Comparison of ENCODE assay signal across 8 cellular contexts in the genomic region with DNA sequence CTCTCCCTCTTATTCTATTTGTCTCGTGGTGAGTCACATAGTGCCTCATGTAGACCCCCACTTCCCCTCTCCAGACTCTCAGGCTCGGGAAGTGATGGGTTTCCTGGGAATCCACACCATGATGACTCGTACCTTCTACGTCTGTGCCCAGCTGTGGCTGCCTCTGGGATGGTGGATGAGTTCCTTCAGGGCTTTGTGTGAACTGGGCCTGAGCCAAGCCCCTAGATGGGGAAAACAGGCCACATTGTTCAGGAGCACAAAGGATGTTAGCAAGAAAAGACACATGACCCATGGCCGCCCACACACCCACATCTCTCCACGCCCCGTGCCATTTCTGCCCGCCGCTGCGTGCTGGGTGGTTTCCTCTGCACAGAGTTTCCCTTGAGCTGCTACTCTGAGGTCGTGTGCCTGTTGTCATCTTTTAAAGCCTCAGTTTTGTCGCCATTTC. TPM values are rescaled to one million over a fixed set of nuclear protein-coding genes. Genes with fewer than 3 reads are reported as not detected.
DNase-seq lines count a peak whose midpoint lies in the region; ATAC-seq and TF ChIP-seq lines count a peak whose summit lies in the region.

No MANE protein-coding gene starts in this region.

- peaks cover 22% of the 10 kb centered on the region for H3K4me1 ChIP-seq in ACC112 (ENCODE audit: control insufficient read depth, insufficient read depth, low read length, unreplicated experiment)

- peak overlapping the region; percentile 88 for H3K27ac Mint-ChIP-seq in activated T-helper 2 cell treated with anti-CD3 and anti-CD28 coated beads, Interferon-gamma antibody, Interleukin-2, Interleukin-4, amounts not matched to agents 10 μg/mL and 5 μg/mL and 100 μg/mL, durations not matched to agents 14 hours and 24 hours and 36 hours

- TF ChIP-seq CTCF in foreskin fibroblast (IDR thresholded peaks at IDR 0.05; ENCODE audit: low read depth, low read length), result no peak

- DNase-seq in LHCN-M2 (ENCODE audit: low read depth) (peak; percentile 83), foreskin fibroblast (peak; percentile 95 to 97), posterior vena cava (ENCODE audit: low spot score) (peak; percentile 79), SKM-1 (lab: John Stamatoyannopoulos, UW; ENCODE audit: unreplicated experiment) (no peak)
- DNase-seq in activated T-helper 2 cell treated with anti-CD3 and anti-CD28 coated beads, Interferon-gamma antibody, Interleukin-2, Interleukin-4, amounts not matched to agents 10 μg/mL and 5 μg/mL and 100 μg/mL, durations not matched to agents 14 hours and 24 hours and 36 hours (ENCODE audit: low spot score), result peak; percentile 52

- H3K9me3 Mint-ChIP-seq in activated T-helper 2 cell treated with anti-CD3 and anti-CD28 coated beads, Interferon-gamma antibody, Interleukin-2, Interleukin-4, amounts not matched to agents 10 μg/mL and 5 μg/mL and 100 μg/mL, durations not matched to agents 14 hours and 24 hours and 36 hours, result no peaks in the 10 kb centered on the region

- H3K36me3 ChIP-seq in ACC112 (ENCODE audit: insufficient read depth, low read length), result no peaks in the 10 kb centered on the region

- no peak overlapping the region for H2AFZ ChIP-seq in ACC112 (ENCODE audit: low read length, unreplicated experiment)

- peak overlapping the region; percentile 54 for H3K4me3 Mint-ChIP-seq in activated T-helper 2 cell treated with anti-CD3 and anti-CD28 coated beads, Interferon-gamma antibody, Interleukin-2, Interleukin-4, amounts not matched to agents 10 μg/mL and 5 μg/mL and 100 μg/mL, durations not matched to agents 14 hours and 24 hours and 36 hours (ENCODE audit: low read depth)

- H3K36me3 Mint-ChIP-seq in activated T-helper 2 cell treated with anti-CD3 and anti-CD28 coated beads, Interferon-gamma antibody, Interleukin-2, Interleukin-4, amounts not matched to agents 10 μg/mL and 5 μg/mL and 100 μg/mL, durations not matched to agents 14 hours and 24 hours and 36 hours (ENCODE audit: low read depth), result peaks cover 46% of the 10 kb centered on the region

- H3K27ac ChIP-seq in ACC112 (ENCODE audit: low read depth, low read length), result peak overlapping the region; percentile 95

- H3K79me2 ChIP-seq in ACC112 (ENCODE audit: control insufficient read depth, insufficient read depth, low read length, unreplicated experiment), result no peaks in the 10 kb centered on the region

- ATAC-seq in GM21367 (IDR thresholded peaks at IDR 0.05; ENCODE audit: unreplicated experiment) (peak; percentile 68), HG03025 (IDR thresholded peaks at IDR 0.05; ENCODE audit: low FRiP score, unreplicated experiment) (no peak)

- H3K27me3 Mint-ChIP-seq in activated T-helper 2 cell treated with anti-CD3 and anti-CD28 coated beads, Interferon-gamma antibody, Interleukin-2, Interleukin-4, amounts not matched to agents 10 μg/mL and 5 μg/mL and 100 μg/mL, durations not matched to agents 14 hours and 24 hours and 36 hours (ENCODE audit: low read depth), result no peaks in the 10 kb centered on the region

- H3K4me3 ChIP-seq in ACC112 (ENCODE audit: low read depth, low read length), result peak overlapping the region; percentile 28; the same call in 1 of the 2 replicates
- no peak overlapping the region for H3K4me3 ChIP-seq in foreskin fibroblast (ENCODE audit: low read depth in 1 of 2, low read length in 2 of 2)

- intact Hi-C loops in activated T-helper 2 cell treated with anti-CD3 and anti-CD28 coated beads, Interferon-gamma antibody, Interleukin-2, Interleukin-4, amounts not matched to agents 10 μg/mL and 5 μg/mL and 100 μg/mL, durations not matched to agents 14 hours and 24 hours and 36 hours (cut with micrococcal nuclease), result loop anchor here (1.0 kb wide), 1 partner anchor 26 kb away; no protein-coding TSS in a partner anchor
- intact Hi-C loops in posterior vena cava (cut with DNase I), result no loop called here

- no peaks in the 10 kb centered on the region for H3K27me3 ChIP-seq in ACC112 (ENCODE audit: insufficient read depth, low read length)

- H3K4me1 Mint-ChIP-seq in activated T-helper 2 cell treated with anti-CD3 and anti-CD28 coated beads, Interferon-gamma antibody, Interleukin-2, Interleukin-4, amounts not matched to agents 10 μg/mL and 5 μg/mL and 100 μg/mL, durations not matched to agents 14 hours and 24 hours and 36 hours (ENCODE audit: low read depth), result peaks cover 27% of the 10 kb centered on the region

RNA-seq across cellular contexts. Expression of a gene that starts 10.5 kb away (rescaled TPM):
- total RNA-seq in LHCN-M2 (2014; rRNA removed) (0.51 and 0.57 TPM in 2 replicates), posterior vena cava (1 to 10 TPM; 6.9 to 7.4 TPM)
- 0.77 TPM for polyA plus RNA-seq in LHCN-M2 (2012)
- total RNA-seq in activated T-helper 2 cell treated with anti-CD3 and anti-CD28 coated beads, Interferon-gamma antibody, Interleukin-2, Interleukin-4, amounts not matched to agents 10 μg/mL and 5 μg/mL and 100 μg/mL, durations not matched to agents 14 hours and 24 hours and 36 hours, result 36.3 and 38.0 TPM in 2 replicates

RNA-seq across cellular contexts. Expression of a gene that starts 28.2 kb away (rescaled TPM):
- total RNA-seq in LHCN-M2 (2014; rRNA removed), result 82.2 and 86.3 TPM in 2 replicates
- polyA plus RNA-seq in LHCN-M2 (2012), result 32.2 TPM
- 52.9 and 54.3 TPM in 2 replicates for total RNA-seq in activated T-helper 2 cell treated with anti-CD3 and anti-CD28 coated beads, Interferon-gamma antibody, Interleukin-2, Interleukin-4, amounts not matched to agents 10 μg/mL and 5 μg/mL and 100 μg/mL, durations not matched to agents 14 hours and 24 hours and 36 hours
- 10 to 100 TPM; 12.2 to 24.3 TPM for total RNA-seq in posterior vena cava
